In genomic region chr1:229381234-229381633, GRCh38 we compare ENCODE assay signal across 17 cellular contexts. TPM values are rescaled to one million over a fixed set of nuclear protein-coding genes. Genes with fewer than 3 reads are reported as not detected.
DNase-seq lines count a peak whose midpoint lies in the region; TF ChIP-seq lines count a peak whose summit lies in the region.
"Had no signal": no experiment of that assay in that cellular context is flagged by ENCODE, and none has a peak within 500 bp of the region (broad histone marks: within the 10 kb centered on the region; RNA-seq: fewer than 3 reads in every experiment).

No MANE protein-coding gene starts in this region.

- no peak for TF ChIP-seq POLR2A in NB4 (IDR thresholded peaks at IDR 0.05; ENCODE audit: extremely low read depth, insufficient read length)

- in situ Hi-C loops in brain microvascular endothelial cell (cut with HindIII; ENCODE audit: low pct_ligation_motif_present, low sequenced_read_pairs), result no loop called here

- H3K27me3 ChIP-seq in brain microvascular endothelial cell (replicated peaks), result no peaks in the 10 kb centered on the region
- H3K27me3 ChIP-seq: ascending aorta, uterus had no signal

- DNase-seq in ELF-1 (ENCODE audit: low read depth, low spot score) (peak; percentile 65), NB4 (ENCODE audit: low read depth) (peak; percentile 13), SK-N-DZ (ENCODE audit: low spot score) (peak; percentile 68), left kidney (ENCODE audit: low read depth, low spot score) (peak; percentile 56), CD1c-positive myeloid dendritic cell (ENCODE audit: extremely low spot score) (no peak), 8988T (no peak), brain microvascular endothelial cell (no peak)
- DNase-seq: activated CD4-positive, alpha-beta T cell treated with anti-CD3 and anti-CD28 coated beads, Interleukin-2, amount 50 U/mL, for 1 hour; esophagus squamous epithelium; GM23248; hypothalamus; NCI-H446 treated with DMSO at 0.1 percent for 48 hours; stimulated activated naive CD8-positive, alpha-beta T cell treated with anti-CD3 and anti-CD28 coated beads, Interleukin-15, Interleukin-2, amounts not matched to agents 100 U/mL and 50 U/mL, for 24 hours; uterus had no signal

- H3K36me3 ChIP-seq in brain microvascular endothelial cell (replicated peaks), result no peaks in the 10 kb centered on the region
- H3K36me3 ChIP-seq: ascending aorta, esophagus squamous epithelium, uterus had no signal

- TF ChIP-seq CTCF in NB4 (IDR thresholded peaks at IDR 0.05; ENCODE audit: low read depth, low read length) (no peak), brain microvascular endothelial cell (IDR thresholded peaks at IDR 0.05; ENCODE audit: low read depth, low read length, missing control alignments) (no peak)

- no peak overlapping the region for H3K27ac ChIP-seq in brain microvascular endothelial cell
- H3K27ac ChIP-seq: ascending aorta, C4-2B, esophagus squamous epithelium, GM23248, uterus had no signal

- H3K4me3 ChIP-seq in NB4 (ENCODE audit: low read depth, low read length) (no peak overlapping the region), brain microvascular endothelial cell (ENCODE audit: low read depth, low read length) (no peak overlapping the region)
- H3K4me3 ChIP-seq: ascending aorta, esophagus squamous epithelium, GM23248, lung, uterus had no signal

RNA-seq across cellular contexts. Expression of gene CCSAP, which starts 38.4 kb away (rescaled TPM):
- 17.5 and 19.2 TPM in 2 replicates for polyA plus RNA-seq in SK-N-DZ (2014; cell fraction: cytosol; rRNA removed)
- polyA plus RNA-seq in SK-N-DZ (2014; cell fraction: nucleus; rRNA removed), result 12.8 and 14.9 TPM in 2 replicates

RNA-seq across cellular contexts. Expression of gene ACTA1, which starts 52.7 kb away (rescaled TPM):
- polyA plus RNA-seq in SK-N-DZ (2014; cell fraction: cytosol; rRNA removed), result not detected in 2 replicates
- polyA plus RNA-seq in SK-N-DZ (2014; cell fraction: nucleus; rRNA removed), result 0.32 and 1.6 TPM in 2 replicates
- polyA plus RNA-seq: GM23248 had no signal

Comparison
In these comparisons a context has a peak if more than half of its experiments do, and no peak if none do; other contexts are left out.
1. DNase-seq: peak in ELF-1 (single experiment), NB4 (single experiment), SK-N-DZ (single experiment) and left kidney (single experiment); none in CD1c-positive myeloid dendritic cell (single experiment), 8988T (single experiment) and brain microvascular endothelial cell (single experiment).